In genomic region chr12:116480210-116480818, GRCh38 we compare ENCODE assay signal across 20 cellular contexts.
"Had no signal": no experiment of that assay in that cellular context is flagged by ENCODE, and none has a peak within 500 bp of the region (broad histone marks: within the 10 kb centered on the region; RNA-seq: fewer than 3 reads in every experiment).

No MANE protein-coding gene starts in this region.

- H3K4me1 Mint-ChIP-seq: central memory CD8-positive, alpha-beta T cell had no signal

- ATAC-seq: activated CD4-positive, CD25-positive, alpha-beta regulatory T cell treated with anti-CD3 and anti-CD28 coated beads, Interleukin-2, amount 50 U/mL, for 24 hours; activated naive CD4-positive, alpha-beta T cell treated with anti-CD3 and anti-CD28 coated beads, Interleukin-2, amount 50 U/mL, for 72 hours; activated T-cell treated with anti-CD3 and anti-CD28 coated beads, Interleukin-2, amount 50 U/mL, for 72 hours; body of pancreas; left ventricle myocardium superior; psoas muscle; sciatic nerve had no signal

- DNase-seq: activated CD4-positive, alpha-beta memory T cell treated with anti-CD3 and anti-CD28 coated beads for 36 hours; activated gamma-delta T cell; activated T-cell treated with anti-CD3 and anti-CD28 coated beads, Interleukin-2, amount 50 U/mL, for 72 hours; amygdala; body of pancreas; foreskin fibroblast; glutamatergic neuron; hypothalamus; left ventricle myocardium superior; mesendoderm; psoas muscle had no signal

- H3K4me1 ChIP-seq: psoas muscle had no signal

- H3K9me3 Mint-ChIP-seq: central memory CD8-positive, alpha-beta T cell had no signal

- H3K4me3 ChIP-seq: body of pancreas, coronary artery, psoas muscle, suprapubic skin had no signal

- H3K27ac ChIP-seq: body of pancreas, coronary artery, psoas muscle, suprapubic skin had no signal

- H3K36me3 ChIP-seq: suprapubic skin had no signal

- H3K9me3 ChIP-seq: body of pancreas, suprapubic skin had no signal

- H3K36me3 Mint-ChIP-seq: type B pancreatic cell had no signal

- H3K27me3 Mint-ChIP-seq: stimulated activated naive CD8-positive, alpha-beta T cell treated with anti-CD3 and anti-CD28 coated beads, Interleukin-15, Interleukin-2, amounts not matched to agents 100 ng/mL and 50 ng/mL, for 24 hours had no signal

- H3K27ac Mint-ChIP-seq: activated CD4-positive, alpha-beta memory T cell treated with anti-CD3 and anti-CD28 coated beads for 36 hours; activated T-cell treated with anti-CD3 and anti-CD28 coated beads, Interleukin-2, amount 50 U/mL, for 72 hours; nephron; stimulated activated naive CD8-positive, alpha-beta T cell treated with anti-CD3 and anti-CD28 coated beads, Interleukin-15, Interleukin-2, amounts not matched to agents 100 ng/mL and 50 ng/mL, for 24 hours; type B pancreatic cell had no signal

- H3K27me3 ChIP-seq: body of pancreas, suprapubic skin had no signal

- H3K4me3 Mint-ChIP-seq: activated CD4-positive, alpha-beta memory T cell treated with anti-CD3 and anti-CD28 coated beads for 36 hours; activated T-cell treated with anti-CD3 and anti-CD28 coated beads, Interleukin-2, amount 50 U/mL, for 72 hours; central memory CD8-positive, alpha-beta T cell; nephron; stimulated activated naive CD8-positive, alpha-beta T cell treated with anti-CD3 and anti-CD28 coated beads, Interleukin-15, Interleukin-2, amounts not matched to agents 100 ng/mL and 50 ng/mL, for 24 hours; type B pancreatic cell had no signal
